In genomic region chr11:76198691-76199090, GRCh38 we compare ENCODE assay signal across 5 cellular contexts. TPM values are rescaled to one million over a fixed set of nuclear protein-coding genes. Genes with fewer than 3 reads are reported as not detected.
"Had no signal": no experiment of that assay in that cellular context is flagged by ENCODE, and none has a peak within 500 bp of the region (broad histone marks: within the 10 kb centered on the region; RNA-seq: fewer than 3 reads in every experiment).

No MANE protein-coding gene starts in this region.

RNA-seq across cellular contexts. Expression of gene WNT11, which starts 7.6 kb away (rescaled TPM):
- total RNA-seq: LHCN-M2, MCF 10A, OCI-LY7, PC-9, SJSA1 had no signal
